35 cellular contexts compared by ENCODE assay signal in the genomic region with DNA sequence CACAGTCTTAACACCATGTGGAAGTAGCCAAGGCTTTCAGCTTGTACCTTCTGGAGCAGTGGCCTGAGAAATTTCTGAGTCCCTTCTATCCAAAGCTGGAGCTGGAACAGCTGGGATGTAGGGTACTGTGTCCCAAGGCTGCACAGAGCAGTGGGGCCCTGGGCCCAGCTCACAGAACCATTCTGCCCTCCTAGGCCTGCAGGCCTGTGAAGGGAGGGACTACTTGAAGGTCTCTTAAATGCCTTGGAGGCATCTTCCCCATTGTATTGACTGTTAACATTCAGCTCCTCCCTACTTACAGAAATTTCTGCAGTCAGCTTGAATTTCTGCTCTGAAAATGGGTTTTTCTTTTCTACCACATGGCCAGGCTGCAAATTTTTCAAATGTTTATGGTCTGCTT.
"Had no signal": no experiment of that assay in that cellular context is flagged by ENCODE, and none has a peak within 500 bp of the region (broad histone marks: within the 10 kb centered on the region; RNA-seq: fewer than 3 reads in every experiment).

No MANE protein-coding gene starts in this region.

- H3K9me3 ChIP-seq: body of pancreas had no signal

- H3K4me3 Mint-ChIP-seq: activated B cell treated with CpG ODN at 0.5 μM for 24 hours; activated CD4-positive, alpha-beta memory T cell treated with anti-CD3 and anti-CD28 coated beads for 36 hours; activated CD4-positive, alpha-beta T cell treated with anti-CD3 and anti-CD28 coated beads, Interleukin-2, amount 10 ng/mL, durations not matched to agents 24 days and 14 days; activated CD8-positive, alpha-beta T cell treated with anti-CD3 and anti-CD28 coated beads for 36 hours; activated naive CD4-positive, alpha-beta T cell treated with anti-CD3 and anti-CD28 coated beads for 36 hours; activated naive CD8-positive, alpha-beta T cell treated with anti-CD3 and anti-CD28 coated beads for 36 hours; activated T-cell treated with anti-CD3 and anti-CD28 coated beads, Interleukin-2, amount 50 U/mL, for 4 hours; activated T-cell treated with anti-CD3 and anti-CD28 coated beads, Interleukin-2, amount 50 U/mL, for 72 hours; activated T-helper 1 cell treated with anti-CD3 and anti-CD28 coated beads, Interleukin-12 subunit alpha, Interleukin-12 subunit beta, Interleukin-2, Interleukin-4 antibody, amounts not matched to agents 30 ng/mL and 10 ng/mL and 1 ng/mL, durations not matched to agents 14 hours and 24 hours and 36 hours; activated T-helper 17 cell treated with anti-CD3 and anti-CD28 coated beads, Interleukin-2, amount 50 U/mL, for 72 hours; T-helper 1 cell treated with Interleukin-12 subunit alpha and Interleukin-12 subunit beta and Interleukin-4 antibody, amounts not matched to agents 30 μg/mL and 1 μg/mL, for 36 hours; T-helper 2 cell treated with Interferon-gamma antibody and Interleukin-4, amounts not matched to agents 5 μg/mL and 100 μg/mL, for 36 hours had no signal

- H3K4me1 Mint-ChIP-seq: activated B cell treated with CpG ODN at 0.5 μM for 24 hours; activated CD4-positive, alpha-beta T cell treated with anti-CD3 and anti-CD28 coated beads, Interleukin-2, amount 10 ng/mL, durations not matched to agents 24 days and 14 days; activated naive CD8-positive, alpha-beta T cell treated with anti-CD3 and anti-CD28 coated beads for 36 hours; activated T-helper 17 cell treated with anti-CD3 and anti-CD28 coated beads, Interleukin-2, amount 50 U/mL, for 72 hours had no signal

- H3K4me3 ChIP-seq: adrenal gland, body of pancreas, breast epithelium had no signal

- H3K27me3 ChIP-seq: adrenal gland, body of pancreas, brain microvascular endothelial cell, breast epithelium had no signal

- ATAC-seq: activated CD8-positive, alpha-beta T cell treated with anti-CD3 and anti-CD28 coated beads for 36 hours; activated naive CD4-positive, alpha-beta T cell treated with anti-CD3 and anti-CD28 coated beads, Interleukin-2, amount 50 U/mL, for 72 hours; activated T-cell treated with anti-CD3 and anti-CD28 coated beads, Interleukin-2, amount 50 U/mL, for 4 hours; activated T-cell treated with anti-CD3 and anti-CD28 coated beads, Interleukin-2, amount 50 U/mL, for 72 hours; activated T-helper 17 cell treated with anti-CD3 and anti-CD28 coated beads, Interleukin-2, amount 50 U/mL, for 72 hours; body of pancreas had no signal

- H3K36me3 Mint-ChIP-seq: activated CD4-positive, alpha-beta memory T cell treated with anti-CD3 and anti-CD28 coated beads for 36 hours; activated naive CD8-positive, alpha-beta T cell treated with anti-CD3 and anti-CD28 coated beads for 36 hours had no signal

- DNase-seq: activated B cell treated with CpG ODN at 0.5 μM for 24 hours; activated CD4-positive, alpha-beta memory T cell treated with anti-CD3 and anti-CD28 coated beads for 36 hours; activated CD4-positive, alpha-beta T cell treated with anti-CD3 and anti-CD28 coated beads for 4 hours; activated CD4-positive, alpha-beta T cell treated with anti-CD3 and anti-CD28 coated beads, Interleukin-2, amount 10 ng/mL, durations not matched to agents 24 days and 14 days; activated CD4-positive, alpha-beta T cell treated with anti-CD3 and anti-CD28 coated beads, Interleukin-2, amount 50 U/mL, for 1 hour; activated CD4-positive, alpha-beta T cell treated with anti-CD3 and anti-CD28 coated beads, Interleukin-2, amount 50 U/mL, for 4 hours; activated CD4-positive, CD25-positive, alpha-beta regulatory T cell treated with anti-CD3 and anti-CD28 coated beads, Interleukin-2, amount 50 U/mL, for 72 hours; activated CD8-positive, alpha-beta memory T cell treated with anti-CD3 and anti-CD28 coated beads, Interleukin-2, amount 50 U/mL, for 4 hours; activated CD8-positive, alpha-beta T cell treated with anti-CD3 and anti-CD28 coated beads for 36 hours; activated effector memory CD4-positive, alpha-beta T cell treated with anti-CD3 and anti-CD28 coated beads, Interleukin-2, amount 50 U/mL, for 16 hours; activated gamma-delta T cell treated with Interleukin-2 at 50 U/mL for 16 hours; activated naive CD4-positive, alpha-beta T cell; activated naive CD4-positive, alpha-beta T cell treated with anti-CD3 and anti-CD28 coated beads for 36 hours; activated naive CD4-positive, alpha-beta T cell treated with anti-CD3 and anti-CD28 coated beads, Interleukin-2, amount 50 U/mL, for 16 hours; activated naive CD8-positive, alpha-beta T cell treated with anti-CD3 and anti-CD28 coated beads for 36 hours; activated T-cell treated with anti-CD3 and anti-CD28 coated beads for 4 hours; activated T-cell treated with anti-CD3 and anti-CD28 coated beads, Interleukin-2, amount 50 U/mL, for 1 hour; activated T-cell treated with anti-CD3 and anti-CD28 coated beads, Interleukin-2, amount 50 U/mL, for 4 hours; activated T-cell treated with anti-CD3 and anti-CD28 coated beads, Interleukin-2, amount 50 U/mL, for 72 hours; adrenal gland; amniotic stem cell; aorta; body of pancreas; brain microvascular endothelial cell; central memory CD4-positive, alpha-beta T cell; T-helper 1 cell; T-helper 2 cell; T-helper 9 cell had no signal

- H3K36me3 ChIP-seq: adrenal gland, brain microvascular endothelial cell, breast epithelium had no signal

- H3K27ac Mint-ChIP-seq: activated B cell treated with CpG ODN at 0.5 μM for 24 hours; activated CD4-positive, alpha-beta memory T cell treated with anti-CD3 and anti-CD28 coated beads for 36 hours; activated CD4-positive, alpha-beta T cell treated with anti-CD3 and anti-CD28 coated beads, Interleukin-2, amount 10 ng/mL, durations not matched to agents 24 days and 14 days; activated CD8-positive, alpha-beta T cell treated with anti-CD3 and anti-CD28 coated beads for 36 hours; activated naive CD4-positive, alpha-beta T cell treated with anti-CD3 and anti-CD28 coated beads for 36 hours; activated naive CD4-positive, alpha-beta T cell treated with anti-CD3 and anti-CD28 coated beads, Interleukin-2, amount 50 U/mL, for 72 hours; activated naive CD8-positive, alpha-beta T cell treated with anti-CD3 and anti-CD28 coated beads for 36 hours; activated T-cell treated with anti-CD3 and anti-CD28 coated beads, Interleukin-2, amount 50 U/mL, for 72 hours; activated T-helper 1 cell treated with anti-CD3 and anti-CD28 coated beads, Interleukin-12 subunit alpha, Interleukin-12 subunit beta, Interleukin-2, Interleukin-4 antibody, amounts not matched to agents 30 ng/mL and 10 ng/mL and 1 ng/mL, durations not matched to agents 14 hours and 24 hours and 36 hours; activated T-helper 17 cell treated with anti-CD3 and anti-CD28 coated beads, Interleukin-2, amount 50 U/mL, for 72 hours; T-helper 1 cell treated with Interleukin-12 subunit alpha and Interleukin-12 subunit beta and Interleukin-4 antibody, amounts not matched to agents 30 μg/mL and 1 μg/mL, for 36 hours; T-helper 2 cell treated with Interferon-gamma antibody and Interleukin-4, amounts not matched to agents 5 μg/mL and 100 μg/mL, for 36 hours had no signal

- H3K9me3 Mint-ChIP-seq: activated CD4-positive, alpha-beta T cell treated with anti-CD3 and anti-CD28 coated beads, Interleukin-2, amount 10 ng/mL, durations not matched to agents 24 days and 14 days had no signal

- H3K27ac ChIP-seq: adrenal gland, body of pancreas, brain microvascular endothelial cell, breast epithelium, VCaP had no signal

- H3K27me3 Mint-ChIP-seq: activated B cell treated with CpG ODN at 0.5 μM for 24 hours; activated CD4-positive, alpha-beta memory T cell treated with anti-CD3 and anti-CD28 coated beads for 36 hours; activated CD4-positive, alpha-beta T cell treated with anti-CD3 and anti-CD28 coated beads, Interleukin-2, amount 10 ng/mL, durations not matched to agents 24 days and 14 days; activated CD8-positive, alpha-beta T cell treated with anti-CD3 and anti-CD28 coated beads for 36 hours; activated naive CD8-positive, alpha-beta T cell treated with anti-CD3 and anti-CD28 coated beads for 36 hours; activated T-helper 17 cell treated with anti-CD3 and anti-CD28 coated beads, Interleukin-2, amount 50 U/mL, for 72 hours had no signal

- H3K4me1 ChIP-seq: adrenal gland, body of pancreas, breast epithelium had no signal
